In genomic region chr16:12793120-12793889, GRCh38 we compare ENCODE assay signal across 1 cellular context.
TF ChIP-seq lines count a peak whose summit lies in the region.

No MANE protein-coding gene starts in this region.

TF ChIP-seq in H1, 55 proteins besides CTCF, POLR2A, EP300 and RAD21 (continued from another document):
- TF ChIP-seq CHD7 (IDR thresholded peaks at IDR 0.05; ENCODE audit: insufficient replicate concordance, low read length): no peak
